19 cellular contexts compared by ENCODE assay signal in genomic region chr19:39676004-39676403, GRCh38. TPM values are rescaled to one million over a fixed set of nuclear protein-coding genes. Genes with fewer than 3 reads are reported as not detected.
A peak's percentile ranks its signal among the peaks of the same experiment; 100 is the strongest.
DNase-seq lines count a peak whose midpoint lies in the region; ATAC-seq and TF ChIP-seq lines count a peak whose summit lies in the region.
"Had no signal": no experiment of that assay in that cellular context is flagged by ENCODE, and none has a peak within 500 bp of the region (broad histone marks: within the 10 kb centered on the region; RNA-seq: fewer than 3 reads in every experiment).

No MANE protein-coding gene starts in this region.

- no peaks in the 10 kb centered on the region for H3K9me3 ChIP-seq in naive thymus-derived CD4-positive, alpha-beta T cell (ENCODE audit: control insufficient read depth in 2 of 3, low read length in 3 of 3)
- H3K9me3 ChIP-seq in neuronal stem cell (replicated peaks in 1 of 2; ENCODE audit: control insufficient read depth in 2 of 2, insufficient read depth in 1 of 2, low read depth in 1 of 2, low read length in 2 of 2) = no peaks in the 10 kb centered on the region
- H3K9me3 ChIP-seq: Caco-2 had no signal

- H3K27me3 ChIP-seq in KMS-11 (ENCODE audit: insufficient read depth, low read depth) = no peaks in the 10 kb centered on the region
- H3K27me3 ChIP-seq in naive thymus-derived CD4-positive, alpha-beta T cell (ENCODE audit: control insufficient read depth in 2 of 2, insufficient read depth in 2 of 2, low read length in 2 of 2) = no peaks in the 10 kb centered on the region
- peaks cover 0 to 18% (median 0%) of the 10 kb centered on the region in 3 experiments for H3K27me3 ChIP-seq in neuronal stem cell (ENCODE audit: control insufficient read depth in 3 of 3, insufficient read depth in 3 of 3, low read depth in 1 of 3, low read length in 3 of 3)

- no peak overlapping the region for H3K18ac ChIP-seq in neuronal stem cell (ENCODE audit: low read length)

- peaks cover 11 to 32% of the 10 kb centered on the region in 2 donors for H3K27me3 Mint-ChIP-seq in natural killer cell treated with Interleukin-12 subunit alpha and Interleukin-12 subunit beta and Interleukin-15 and Interleukin-18, amount 100 ng/mL, for 72 hours
- peaks cover 9 to 38% of the 10 kb centered on the region in 2 donors for H3K27me3 Mint-ChIP-seq in natural killer cell (ENCODE audit: low read depth in 2 of 2)
- peaks cover 6% of the 10 kb centered on the region for H3K27me3 Mint-ChIP-seq in activated CD8-positive, alpha-beta T cell treated with anti-CD3 and anti-CD28 coated beads for 36 hours
- H3K27me3 Mint-ChIP-seq in naive thymus-derived CD4-positive, alpha-beta T cell = peaks cover 0 to 4% (median 0%) of the 10 kb centered on the region in 5 donors

- no peaks in the 10 kb centered on the region for H4K20me1 ChIP-seq in KMS-11 (ENCODE audit: insufficient read depth)

- H2BK15ac ChIP-seq in neuronal stem cell (ENCODE audit: low read length) = no peak overlapping the region

- H3K9me3 Mint-ChIP-seq in natural killer cell treated with Interleukin-12 subunit alpha and Interleukin-12 subunit beta and Interleukin-15 and Interleukin-18, amount 100 ng/mL, for 72 hours = no peaks in the 10 kb centered on the region
- no peaks in the 10 kb centered on the region for H3K9me3 Mint-ChIP-seq in natural killer cell
- no peaks in the 10 kb centered on the region for H3K9me3 Mint-ChIP-seq in activated CD8-positive, alpha-beta T cell treated with anti-CD3 and anti-CD28 coated beads for 36 hours
- H3K9me3 Mint-ChIP-seq in naive thymus-derived CD4-positive, alpha-beta T cell = no peaks in the 10 kb centered on the region
- H3K9me3 Mint-ChIP-seq: nephron had no signal

- H4K8ac ChIP-seq in neuronal stem cell (ENCODE audit: low read depth, low read length) = no peak overlapping the region

- H3K23ac ChIP-seq in neuronal stem cell (ENCODE audit: low read depth, low read length, poor library complexity) = no peak overlapping the region

- no peak overlapping the region for H2AK5ac ChIP-seq in neuronal stem cell (ENCODE audit: low read depth, low read length)

- H3K4me1 ChIP-seq in KMS-11 (ENCODE audit: low read depth, poor library complexity, severe bottlenecking) = peaks cover 79% of the 10 kb centered on the region
- peaks cover 19 to 53% of the 10 kb centered on the region in 2 donors for H3K4me1 ChIP-seq in naive thymus-derived CD4-positive, alpha-beta T cell (ENCODE audit: control insufficient read depth in 2 of 2, insufficient read depth in 2 of 2, low read length in 2 of 2)
- no peaks in the 10 kb centered on the region for H3K4me1 ChIP-seq in neuronal stem cell (ENCODE audit: control insufficient read depth in 2 of 2, insufficient read depth in 1 of 2, low read depth in 1 of 2, low read length in 2 of 2)
- H3K4me1 ChIP-seq: Caco-2 had no signal

- CTCF ChIA-PET in activated CD8-positive, alpha-beta T cell treated with anti-CD3 and anti-CD28 coated beads for 36 hours (lab: Charles Lee) = interaction anchor here (0.6 to 5.4 kb wide), 5 partner anchors 117 to 144 kb away, joined by 3 to 62 read pairs (median 4); partner anchors contain the start of gene EID2B
- CTCF ChIA-PET in naive thymus-derived CD4-positive, alpha-beta T cell (lab: Charles Lee) = interaction anchor here (1.6 to 4.7 kb wide), 2 partner anchors 125 kb away, joined by 4 to 45 read pairs; no protein-coding TSS in a partner anchor

- no peak overlapping the region; the same call in 1 of the 2 replicates for H3K4me2 ChIP-seq in KMS-11
- H3K4me2 ChIP-seq in neuronal stem cell (ENCODE audit: insufficient read depth, low read length, poor library complexity, severe bottlenecking) = no peak overlapping the region

- H2BK12ac ChIP-seq in neuronal stem cell (ENCODE audit: low read length) = no peak overlapping the region

- H3K36me3 Mint-ChIP-seq in natural killer cell treated with Interleukin-12 subunit alpha and Interleukin-12 subunit beta and Interleukin-15 and Interleukin-18, amount 100 ng/mL, for 72 hours = no peaks in the 10 kb centered on the region
- no peaks in the 10 kb centered on the region for H3K36me3 Mint-ChIP-seq in natural killer cell
- H3K36me3 Mint-ChIP-seq in activated CD8-positive, alpha-beta T cell treated with anti-CD3 and anti-CD28 coated beads for 36 hours (ENCODE audit: low read depth) = no peaks in the 10 kb centered on the region
- H3K36me3 Mint-ChIP-seq in naive thymus-derived CD4-positive, alpha-beta T cell = no peaks in the 10 kb centered on the region

- DNase-seq in natural killer cell treated with Interleukin-12 subunit alpha and Interleukin-12 subunit beta and Interleukin-15 and Interleukin-18, amount 100 ng/mL, for 72 hours (ENCODE audit: low spot score) = no peak
- DNase-seq in natural killer cell (no peak), NCI-H1105 treated with DMSO at 0.1 percent for 48 hours (lab: John Stamatoyannopoulos, UW) (no peak), SIG-M5 (lab: John Stamatoyannopoulos, UW) (no peak), neuronal stem cell (ENCODE audit: low spot score) (no peak)
- peak; percentile 34 for DNase-seq in activated CD8-positive, alpha-beta T cell treated with anti-CD3 and anti-CD28 coated beads for 36 hours
- DNase-seq in naive thymus-derived CD4-positive, alpha-beta T cell = no peak
- DNase-seq: amniotic stem cell, Caco-2, NCI-H2081 treated with DMSO at 0.1 percent for 48 hours, NCI-H69 had no signal

- peaks cover 28 to 42% of the 10 kb centered on the region in 2 donors for H3K4me1 Mint-ChIP-seq in natural killer cell treated with Interleukin-12 subunit alpha and Interleukin-12 subunit beta and Interleukin-15 and Interleukin-18, amount 100 ng/mL, for 72 hours (ENCODE audit: low read depth in 2 of 2)
- peaks cover 0 to 5% of the 10 kb centered on the region in 2 donors for H3K4me1 Mint-ChIP-seq in natural killer cell
- peaks cover 36% of the 10 kb centered on the region for H3K4me1 Mint-ChIP-seq in activated CD8-positive, alpha-beta T cell treated with anti-CD3 and anti-CD28 coated beads for 36 hours (ENCODE audit: low read depth)
- H3K4me1 Mint-ChIP-seq in naive thymus-derived CD4-positive, alpha-beta T cell = peaks cover 31 to 78% (median 69%) of the 10 kb centered on the region in 7 donors

- H3K4me3 Mint-ChIP-seq in natural killer cell treated with Interleukin-12 subunit alpha and Interleukin-12 subunit beta and Interleukin-15 and Interleukin-18, amount 100 ng/mL, for 72 hours = peak overlapping the region; percentile 62
- H3K4me3 Mint-ChIP-seq in natural killer cell = no peak overlapping the region
- H3K4me3 Mint-ChIP-seq in activated CD8-positive, alpha-beta T cell treated with anti-CD3 and anti-CD28 coated beads for 36 hours = no peak overlapping the region
- peak overlapping the region in 5 of 10 donors; percentile 7 to 55 (median 47) for H3K4me3 Mint-ChIP-seq in naive thymus-derived CD4-positive, alpha-beta T cell
- H3K4me3 Mint-ChIP-seq: nephron had no signal

- H3K36me3 ChIP-seq in KMS-11 (ENCODE audit: insufficient read depth) (no peaks in the 10 kb centered on the region), neuronal stem cell (replicated peaks in 1 of 2; ENCODE audit: control insufficient read depth in 2 of 2, insufficient read depth in 2 of 2, low read length in 2 of 2) (no peaks in the 10 kb centered on the region)
- no peaks in the 10 kb centered on the region for H3K36me3 ChIP-seq in naive thymus-derived CD4-positive, alpha-beta T cell (ENCODE audit: control insufficient read depth in 2 of 3, insufficient read depth in 3 of 3, low read length in 3 of 3)

- TF ChIP-seq CTCF in natural killer cell (IDR thresholded peaks at IDR 0.05) (no peak), KMS-11 (conservative IDR thresholded peaks at IDR 0.05; ENCODE audit: low read depth, low read length) (no peak)
- no peak for TF ChIP-seq CTCF in activated CD8-positive, alpha-beta T cell treated with anti-CD3 and anti-CD28 coated beads for 36 hours (IDR thresholded peaks at IDR 0.05)

- no peak overlapping the region for H3K4me3 ChIP-seq in KMS-11 (IDR thresholded peaks at IDR 0.05; ENCODE audit: insufficient read depth, low read depth, low read length)
- no peak overlapping the region for H3K4me3 ChIP-seq in naive thymus-derived CD4-positive, alpha-beta T cell (ENCODE audit: low read length)
- no peak overlapping the region for H3K4me3 ChIP-seq in neuronal stem cell (ENCODE audit: low read length in 2 of 2)

- ATAC-seq in natural killer cell treated with Interleukin-12 subunit alpha and Interleukin-12 subunit beta and Interleukin-15 and Interleukin-18, amount 100 ng/mL, for 72 hours = peak; percentile 87 to 88
- ATAC-seq in natural killer cell = no peak
- ATAC-seq in activated CD8-positive, alpha-beta T cell treated with anti-CD3 and anti-CD28 coated beads for 36 hours = peak; percentile 68
- no peak for ATAC-seq in naive thymus-derived CD4-positive, alpha-beta T cell

- H3K27ac ChIP-seq in KMS-11 (no peak overlapping the region), neuronal stem cell (replicated peaks; ENCODE audit: low read length) (no peak overlapping the region)
- no peak overlapping the region for H3K27ac ChIP-seq in naive thymus-derived CD4-positive, alpha-beta T cell (ENCODE audit: low read depth, low read length)

- no peak overlapping the region for H3K9ac ChIP-seq in KMS-11
- no peak overlapping the region for H3K9ac ChIP-seq in neuronal stem cell (ENCODE audit: low read depth, low read length, poor library complexity)

- intact Hi-C loops in natural killer cell (cut with micrococcal nuclease) = no loop called here
- intact Hi-C loops in activated CD8-positive, alpha-beta T cell treated with anti-CD3 and anti-CD28 coated beads for 36 hours (cut with micrococcal nuclease) = loop anchor here (10.0 kb wide), 1 partner anchor 89 kb away; no protein-coding TSS in a partner anchor
- intact Hi-C loops in naive thymus-derived CD4-positive, alpha-beta T cell (cut with micrococcal nuclease) = loop anchor here in 1 of 2 donors (5.0 kb wide), 1 partner anchor 91 kb away; no protein-coding TSS in a partner anchor

- no peak overlapping the region for H2BK120ac ChIP-seq in neuronal stem cell (ENCODE audit: low read depth, low read length)

- H2AFZ ChIP-seq in KMS-11 (ENCODE audit: low read depth) (0 out of 2 replicates have a peak overlapping the region, but pooled peaks have one; percentile 10), neuronal stem cell (ENCODE audit: low read length) (no peak overlapping the region)

- H3K79me2 ChIP-seq in KMS-11 (ENCODE audit: insufficient read depth, low read depth) = peaks cover 12% of the 10 kb centered on the region; the same call in 1 of the 2 replicates

- POLR2A ChIA-PET in activated CD8-positive, alpha-beta T cell treated with anti-CD3 and anti-CD28 coated beads for 36 hours (lab: Charles Lee) = interaction anchor here (0.6 kb wide), 2 partner anchors 87 to 291 kb away, joined by 3 read pairs; no protein-coding TSS in a partner anchor
- POLR2A ChIA-PET in naive thymus-derived CD4-positive, alpha-beta T cell (lab: Charles Lee) = interaction anchor here (0.7 kb wide), 1 partner anchor 110 kb away, joined by 3 read pairs; no protein-coding TSS in a partner anchor

- WGBS in neuronal stem cell (ENCODE audit: extremely low coverage in 2 of 2, insufficient read length in 2 of 2, insufficient replicate concordance in 1 of 2), 2 donors = no CpG with 5 or more reads among the region's 3 CpGs

- no peak overlapping the region for H3K4ac ChIP-seq in neuronal stem cell (ENCODE audit: low read length)

- H3K27ac Mint-ChIP-seq in natural killer cell treated with Interleukin-12 subunit alpha and Interleukin-12 subunit beta and Interleukin-15 and Interleukin-18, amount 100 ng/mL, for 72 hours = peak overlapping the region; percentile 51 to 88
- H3K27ac Mint-ChIP-seq in natural killer cell = no peak overlapping the region
- no peak overlapping the region for H3K27ac Mint-ChIP-seq in activated CD8-positive, alpha-beta T cell treated with anti-CD3 and anti-CD28 coated beads for 36 hours
- H3K27ac Mint-ChIP-seq in naive thymus-derived CD4-positive, alpha-beta T cell = peak overlapping the region in 7 of 9 donors; percentile 18 to 74 (median 63)
- H3K27ac Mint-ChIP-seq: nephron had no signal

- no peak overlapping the region for H2BK5ac ChIP-seq in neuronal stem cell (ENCODE audit: low read length)

- no peak overlapping the region for H3K14ac ChIP-seq in neuronal stem cell (ENCODE audit: low read length)

- no peak overlapping the region for H4K91ac ChIP-seq in neuronal stem cell (ENCODE audit: low read depth, low read length, poor library complexity)

- no peaks in the 10 kb centered on the region for H3K79me1 ChIP-seq in neuronal stem cell (ENCODE audit: low read depth, low read length)

RNA-seq across cellular contexts. Expression of gene LGALS16, which starts 20.3 kb away (rescaled TPM):
- not detected for total RNA-seq in natural killer cell treated with Interleukin-12 subunit alpha and Interleukin-12 subunit beta and Interleukin-15 and Interleukin-18, amount 100 ng/mL, for 72 hours
- total RNA-seq in natural killer cell = not detected
- not detected for total RNA-seq in activated CD8-positive, alpha-beta T cell treated with anti-CD3 and anti-CD28 coated beads for 36 hours
- not detected for total RNA-seq in naive thymus-derived CD4-positive, alpha-beta T cell
- not detected for polyA plus RNA-seq in naive thymus-derived CD4-positive, alpha-beta T cell
- not detected for polyA plus RNA-seq in neuronal stem cell (2013, experiment 1 of 2)
- polyA plus RNA-seq in neuronal stem cell (2013, experiment 2 of 2) = not detected
- total RNA-seq: Caco-2, chondrocyte, G401, HT-29, lower leg skin, renal cortical epithelial cell, urinary bladder had no signal
- polyA plus RNA-seq: urinary bladder had no signal

RNA-seq across cellular contexts. Expression of gene LGALS14, which starts 28.3 kb away (rescaled TPM):
- not detected for total RNA-seq in natural killer cell treated with Interleukin-12 subunit alpha and Interleukin-12 subunit beta and Interleukin-15 and Interleukin-18, amount 100 ng/mL, for 72 hours
- total RNA-seq in natural killer cell = not detected
- 1 to 10 TPM in 1 of 2 experiments, not detected in 1; 1.8 TPM for total RNA-seq in activated CD8-positive, alpha-beta T cell treated with anti-CD3 and anti-CD28 coated beads for 36 hours
- total RNA-seq in naive thymus-derived CD4-positive, alpha-beta T cell = under 1 TPM in 1 of 5 experiments, not detected in 4; 0.41 TPM
- polyA plus RNA-seq in naive thymus-derived CD4-positive, alpha-beta T cell = 1 to 10 TPM in 1 of 2 donors, under 1 TPM in 1; 0.72 to 1.1 TPM
- polyA plus RNA-seq in neuronal stem cell (2013, experiment 1 of 2) = not detected
- polyA plus RNA-seq in neuronal stem cell (2013, experiment 2 of 2) = not detected
- total RNA-seq: chondrocyte, G401, HT-29, lower leg skin, renal cortical epithelial cell, urinary bladder had no signal
- polyA plus RNA-seq: urinary bladder had no signal

Comparison
In these comparisons a context has a peak if more than half of its experiments do, and no peak if none do; other contexts are left out.
1. ATAC-seq: peak in natural killer cell treated with Interleukin-12 subunit alpha and Interleukin-12 subunit beta and Interleukin-15 and Interleukin-18, amount 100 ng/mL, for 72 hours (2 of 2) and activated CD8-positive, alpha-beta T cell treated with anti-CD3 and anti-CD28 coated beads for 36 hours (single experiment); none in natural killer cell (0 of 3) and naive thymus-derived CD4-positive, alpha-beta T cell (single experiment).
2. H3K27ac Mint-ChIP-seq: peak in natural killer cell treated with Interleukin-12 subunit alpha and Interleukin-12 subunit beta and Interleukin-15 and Interleukin-18, amount 100 ng/mL, for 72 hours (2 of 2) and naive thymus-derived CD4-positive, alpha-beta T cell (7 of 9); none in natural killer cell (0 of 2) and activated CD8-positive, alpha-beta T cell treated with anti-CD3 and anti-CD28 coated beads for 36 hours (single experiment).